ENCODE assay signal across 18 cellular contexts in the genomic region with DNA sequence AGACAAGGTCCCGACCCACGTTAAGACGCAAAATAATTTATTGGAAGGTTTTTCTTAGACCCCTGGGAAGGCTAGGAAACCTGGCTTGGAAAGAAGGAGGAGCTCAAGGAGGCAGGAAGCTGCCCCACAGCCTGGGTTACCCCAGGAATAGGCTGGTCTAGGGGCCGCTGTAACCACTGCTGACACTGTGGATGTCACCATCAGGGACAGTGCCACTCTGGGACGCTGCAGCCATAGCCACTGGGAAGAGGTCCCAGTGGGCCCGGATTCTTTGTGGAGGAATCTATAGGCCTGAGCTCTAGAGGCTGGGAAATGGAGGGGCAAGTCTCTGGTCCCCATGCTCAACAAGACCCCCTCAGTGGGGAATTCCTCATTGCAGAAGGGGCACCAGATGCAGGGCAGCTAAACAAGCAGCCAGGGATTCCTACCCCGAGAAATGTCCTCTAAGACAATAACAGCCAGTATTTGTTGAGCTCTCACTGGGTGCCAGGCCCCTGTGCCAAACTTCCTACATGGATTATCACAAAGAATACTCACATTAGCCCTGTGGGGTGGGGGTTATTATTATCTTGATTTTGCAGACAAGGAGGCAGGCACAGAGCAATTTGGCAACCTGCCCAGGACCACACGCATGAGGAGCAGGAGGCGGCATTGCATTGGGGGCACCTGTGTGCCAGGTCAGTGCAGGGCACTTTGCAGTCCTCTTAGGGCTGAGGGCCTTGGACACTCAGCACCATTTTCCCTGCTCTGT. TPM values are rescaled to one million over a fixed set of nuclear protein-coding genes. Genes with fewer than 3 reads are reported as not detected.
DNase-seq lines count a peak whose midpoint lies in the region; ATAC-seq and TF ChIP-seq lines count a peak whose summit lies in the region.
"Had no signal": no experiment of that assay in that cellular context is flagged by ENCODE, and none has a peak within 500 bp of the region (broad histone marks: within the 10 kb centered on the region; RNA-seq: fewer than 3 reads in every experiment).

No MANE protein-coding gene starts in this region.

- H3K4me3 ChIP-seq in body of pancreas (no peak overlapping the region), stomach (no peak overlapping the region), heart left ventricle (no peak overlapping the region)
- H3K4me3 ChIP-seq: cardiac muscle cell, gastroesophageal sphincter, PC-9, skin epidermis had no signal

- H3K4me3 Mint-ChIP-seq in activated T-cell treated with anti-CD3 and anti-CD28 coated beads, Interleukin-2, amount 50 U/mL, for 24 hours = no peak overlapping the region
- H3K4me3 Mint-ChIP-seq: H9; stimulated activated naive CD8-positive, alpha-beta T cell treated with anti-CD3 and anti-CD28 coated beads, Interleukin-15, Interleukin-2, amounts not matched to agents 100 ng/mL and 50 ng/mL, for 24 hours had no signal

- H3K27me3 ChIP-seq in body of pancreas = no peaks in the 10 kb centered on the region
- no peaks in the 10 kb centered on the region for H3K27me3 ChIP-seq in stomach
- no peaks in the 10 kb centered on the region for H3K27me3 ChIP-seq in heart left ventricle
- H3K27me3 ChIP-seq: cardiac muscle cell, gastroesophageal sphincter had no signal

- no peak for TF ChIP-seq EP300 in stomach (IDR thresholded peaks at IDR 0.05)

- H3K4me1 ChIP-seq in body of pancreas = peaks cover 68% of the 10 kb centered on the region
- H3K4me1 ChIP-seq in stomach = peaks cover 35 to 66% (median 54%) of the 10 kb centered on the region in 4 donors
- peaks cover 0 to 30% (median 4%) of the 10 kb centered on the region in 12 donors for H3K4me1 ChIP-seq in heart left ventricle

- no peaks in the 10 kb centered on the region for H3K9me3 ChIP-seq in body of pancreas
- no peaks in the 10 kb centered on the region for H3K9me3 ChIP-seq in stomach
- H3K9me3 ChIP-seq in heart left ventricle = no peaks in the 10 kb centered on the region
- H3K9me3 ChIP-seq: gastroesophageal sphincter had no signal

- TF ChIP-seq POLR2A in body of pancreas (IDR thresholded peaks at IDR 0.05) (no peak), stomach (IDR thresholded peaks at IDR 0.05) (no peak), heart left ventricle (IDR thresholded peaks at IDR 0.05) (no peak)

- no peaks in the 10 kb centered on the region for H3K27me3 Mint-ChIP-seq in activated T-cell treated with anti-CD3 and anti-CD28 coated beads, Interleukin-2, amount 50 U/mL, for 24 hours
- H3K27me3 Mint-ChIP-seq: stimulated activated naive CD8-positive, alpha-beta T cell treated with anti-CD3 and anti-CD28 coated beads, Interleukin-15, Interleukin-2, amounts not matched to agents 100 ng/mL and 50 ng/mL, for 24 hours had no signal

- no peaks in the 10 kb centered on the region for H3K36me3 Mint-ChIP-seq in activated T-cell treated with anti-CD3 and anti-CD28 coated beads, Interleukin-2, amount 50 U/mL, for 24 hours (ENCODE audit: low read depth)

- peak; percentile 14 for DNase-seq in activated T-cell treated with anti-CD3 and anti-CD28 coated beads, Interleukin-2, amount 50 U/mL, for 1 hour
- no peak for DNase-seq in activated T-cell treated with anti-CD3 and anti-CD28 coated beads, Interleukin-2, amount 50 U/mL, for 24 hours
- peak; percentile 23 for DNase-seq in NCI-H2171 (lab: John Stamatoyannopoulos, UW)
- peak; percentile 57 to 74 (median 70) for DNase-seq in body of pancreas
- DNase-seq in stomach = peak; percentile 53
- no peak for DNase-seq in heart left ventricle
- no peak for DNase-seq in CD1c-positive myeloid dendritic cell (ENCODE audit: extremely low spot score)
- DNase-seq: ACHN; activated naive CD4-positive, alpha-beta T cell treated with anti-CD3 and anti-CD28 coated beads, Interleukin-2, amount 50 U/mL, for 16 hours; H9; islet precursor cell; NCI-H2107 had no signal

- H3K4me1 Mint-ChIP-seq in activated T-cell treated with anti-CD3 and anti-CD28 coated beads, Interleukin-2, amount 50 U/mL, for 24 hours (ENCODE audit: low read depth) = peaks cover 14% of the 10 kb centered on the region

- ATAC-seq in body of pancreas (peak; percentile 49), heart left ventricle (no peak), HG02798 (IDR thresholded peaks at IDR 0.05; ENCODE audit: poor library complexity, unreplicated experiment) (no peak)
- ATAC-seq: gastroesophageal sphincter had no signal

- H3K36me3 ChIP-seq in body of pancreas (replicated peaks in 1 of 2; ENCODE audit: insufficient read depth in 1 of 2, low read depth in 2 of 2) (no peaks in the 10 kb centered on the region), stomach (no peaks in the 10 kb centered on the region), heart left ventricle (no peaks in the 10 kb centered on the region)
- H3K36me3 ChIP-seq: cardiac muscle cell, gastroesophageal sphincter had no signal

- H3K27ac ChIP-seq in body of pancreas = peak overlapping the region; percentile 50 to 90 (median 90)
- H3K27ac ChIP-seq in stomach = peak overlapping the region; percentile 0 to 92 (median 80)
- H3K27ac ChIP-seq in heart left ventricle = no peak overlapping the region
- H3K27ac ChIP-seq: cardiac muscle cell, gastroesophageal sphincter, PC-9 had no signal

- no peak for TF ChIP-seq CTCF in body of pancreas (IDR thresholded peaks at IDR 0.05)
- TF ChIP-seq CTCF in stomach (IDR thresholded peaks at IDR 0.05) = no peak
- TF ChIP-seq CTCF in heart left ventricle (IDR thresholded peaks at IDR 0.05) = no peak

- intact Hi-C loops in body of pancreas (cut with DNase I) = no loop called here
- intact Hi-C loops in stomach (cut with DNase I; ENCODE audit: low total_unique reads) = no loop called here
- intact Hi-C loops in heart left ventricle (cut with DNase I) = no loop called here

- WGBS in body of pancreas, 2 donors = 48 to 56% methylated on average over 5 to 9 of the region's 9 CpGs
- 54 to 79% (median 67%) methylated on average over 7 to 9 of the region's 9 CpGs for WGBS in stomach, 5 donors
- 76 to 83% (median 80%) methylated on average over 7 to 9 of the region's 9 CpGs for WGBS in heart left ventricle, 4 donors

- no peak overlapping the region for H3K27ac Mint-ChIP-seq in activated T-cell treated with anti-CD3 and anti-CD28 coated beads, Interleukin-2, amount 50 U/mL, for 24 hours
- H3K27ac Mint-ChIP-seq: H9; stimulated activated naive CD8-positive, alpha-beta T cell treated with anti-CD3 and anti-CD28 coated beads, Interleukin-15, Interleukin-2, amounts not matched to agents 100 ng/mL and 50 ng/mL, for 24 hours had no signal

- no peaks in the 10 kb centered on the region for H3K9me3 Mint-ChIP-seq in activated T-cell treated with anti-CD3 and anti-CD28 coated beads, Interleukin-2, amount 50 U/mL, for 24 hours
- H3K9me3 Mint-ChIP-seq: stimulated activated naive CD8-positive, alpha-beta T cell treated with anti-CD3 and anti-CD28 coated beads, Interleukin-15, Interleukin-2, amounts not matched to agents 100 ng/mL and 50 ng/mL, for 24 hours had no signal

RNA-seq across cellular contexts. Expression of a gene that starts 19.5 kb away (rescaled TPM):
- total RNA-seq in body of pancreas (10 to 100 TPM; 72.1 to 92.6 TPM), stomach (100 to 1,000 TPM in 4 of 5 donors, 10 to 100 TPM in 1; 85.9 to 227 (median 147) TPM), heart left ventricle (10 to 100 TPM in 3 of 9 donors, 1 to 10 TPM in 6; 6.1 to 15.0 (median 8.2) TPM)
- polyA plus RNA-seq in stomach (10 to 100 TPM; 20.9 to 47.2 (median 36.7) TPM), heart left ventricle (10 to 100 TPM; 15.9 to 22.9 TPM)

Comparison
In these comparisons a context has a peak if more than half of its experiments do, and no peak if none do; other contexts are left out.
1. DNase-seq: peak in activated T-cell treated with anti-CD3 and anti-CD28 coated beads, Interleukin-2, amount 50 U/mL, for 1 hour (single experiment), NCI-H2171 (single experiment), body of pancreas (4 of 4) and stomach (single experiment); none in activated T-cell treated with anti-CD3 and anti-CD28 coated beads, Interleukin-2, amount 50 U/mL, for 24 hours (single experiment), heart left ventricle (0 of 5) and CD1c-positive myeloid dendritic cell (single experiment).
2. H3K27ac ChIP-seq: peak in body of pancreas (4 of 4) and stomach (5 of 5); none in heart left ventricle (0 of 12).
3. RNA of a gene that starts 19.5 kb away (total RNA-seq): 85.9 to 227 TPM in stomach and 72.1 to 92.6 TPM in body of pancreas; 6.1 to 15.0 TPM in heart left ventricle; every median in the first group is over 4 times any median in the second.